In the genomic region with DNA sequence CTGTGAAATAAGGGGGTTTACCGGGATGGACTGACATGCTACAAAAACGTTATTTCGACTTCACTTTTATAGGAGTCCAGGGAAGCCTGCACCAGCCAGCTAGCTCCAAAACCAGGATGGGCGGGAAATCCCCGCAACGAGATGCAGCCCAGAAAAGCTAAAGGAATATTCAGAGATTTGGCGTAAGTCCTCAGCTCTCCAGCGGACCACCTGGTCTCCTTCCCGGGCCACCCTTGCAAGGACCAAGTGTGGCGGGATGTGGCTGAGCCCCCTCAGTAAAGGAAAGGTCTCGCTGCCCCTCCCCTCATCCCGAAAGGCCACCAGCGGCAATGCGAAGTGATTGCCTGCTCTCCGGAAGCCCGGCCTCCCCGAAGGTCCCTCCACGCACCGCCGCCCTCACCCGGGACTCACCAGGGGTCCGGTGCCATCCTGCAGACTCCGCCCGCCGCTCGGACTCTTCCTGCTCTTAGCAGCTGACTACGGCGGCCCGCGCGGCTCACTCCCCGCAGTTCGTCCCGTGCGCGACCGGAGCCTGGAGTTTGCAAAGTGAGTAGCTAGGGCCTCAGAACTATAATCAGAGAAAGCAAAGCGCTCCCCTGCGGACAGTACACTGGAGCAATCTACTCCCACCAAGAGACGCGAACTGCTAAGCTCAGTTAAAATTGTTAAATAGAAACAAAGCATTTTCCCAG, we compare ENCODE assay signal across 8 cellular contexts. TPM values are rescaled to one million over a fixed set of nuclear protein-coding genes. Genes with fewer than 3 reads are reported as not detected.
DNase-seq lines count a peak whose midpoint lies in the region; ATAC-seq and TF ChIP-seq lines count a peak whose summit lies in the region.

A gene with protein sequence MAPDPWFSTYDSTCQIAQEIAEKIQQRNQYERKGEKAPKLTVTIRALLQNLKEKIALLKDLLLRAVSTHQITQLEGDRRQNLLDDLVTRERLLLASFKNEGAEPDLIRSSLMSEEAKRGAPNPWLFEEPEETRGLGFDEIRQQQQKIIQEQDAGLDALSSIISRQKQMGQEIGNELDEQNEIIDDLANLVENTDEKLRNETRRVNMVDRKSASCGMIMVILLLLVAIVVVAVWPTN (minus strand): TSS at position 440 of the 692 bp plus-strand sequence. CDS start 12 bp downstream, at position 428.

- H3K27ac ChIP-seq in KMS-11 (no peak within 1 kb of the TSS), SK-N-MC (no peak within 1 kb of the TSS), gastroesophageal sphincter (peak within 1 kb of the TSS in 3 of 4 donors; percentile 72 to 79 (median 75)), substantia nigra (ENCODE audit: low read depth, low read length, poor library complexity, severe bottlenecking) (peak within 1 kb of the TSS; percentile 49)

- H3K79me2 ChIP-seq in KMS-11 (ENCODE audit: insufficient read depth, low read depth) = no peaks in the 10 kb centered on the region

- WGBS in gastroesophageal sphincter (ENCODE audit: low coverage in 1 of 2), 2 donors = 0 to 1% methylated on average over 6 to 14 of the region's 41 CpGs

- H3K36me3 ChIP-seq in KMS-11 (ENCODE audit: insufficient read depth) (no peaks in the 10 kb centered on the region), SK-N-MC (ENCODE audit: insufficient read depth, low read length) (no peaks in the 10 kb centered on the region), gastroesophageal sphincter (peaks cover 0 to 4% of the 10 kb centered on the region in 2 donors)

- no peak within 1 kb of the TSS; the same call in 1 of the 2 replicates for H3K9ac ChIP-seq in KMS-11
- peak within 1 kb of the TSS; percentile 67 for H3K9ac ChIP-seq in SK-N-MC (ENCODE audit: insufficient read length)

- H3K9me3 ChIP-seq in SK-N-MC (ENCODE audit: low read depth, low read length) (no peaks in the 10 kb centered on the region), gastroesophageal sphincter (no peaks in the 10 kb centered on the region)

- H3K27me3 ChIP-seq in KMS-11 (ENCODE audit: insufficient read depth, low read depth) (no peaks in the 10 kb centered on the region), gastroesophageal sphincter (no peaks in the 10 kb centered on the region)

- peak; percentile 93 for DNase-seq in DMS53 treated with DMSO at 0.1 percent for 48 hours (lab: John Stamatoyannopoulos, UW; ENCODE audit: unreplicated experiment)
- no peak for DNase-seq in SK-N-MC (ENCODE audit: low read depth, low spot score)
- DNase-seq in activated naive CD4-positive, alpha-beta T cell treated with Interleukin-2 at 50 U/mL for 16 hours = peak; percentile 84
- DNase-seq in non-pigmented ciliary epithelial cell (ENCODE audit: low read depth) = peak; percentile 38
- DNase-seq in substantia nigra (lab: John Stamatoyannopoulos, UW) = peak in 48 of 49 donors; percentile 28 to 88 (median 80)

- TF ChIP-seq POLR2A in gastroesophageal sphincter (IDR thresholded peaks at IDR 0.05) = no peak

- no peak for TF ChIP-seq EP300 in gastroesophageal sphincter (IDR thresholded peaks at IDR 0.05)

- no peak within 1 kb of the TSS for H3K4me3 ChIP-seq in KMS-11 (IDR thresholded peaks at IDR 0.05; ENCODE audit: insufficient read depth, low read depth, low read length)
- H3K4me3 ChIP-seq in SK-N-MC = peak within 1 kb of the TSS; percentile 91
- H3K4me3 ChIP-seq in gastroesophageal sphincter = peak within 1 kb of the TSS; percentile 57 to 78

- ATAC-seq in GM21576 (IDR thresholded peaks at IDR 0.05; ENCODE audit: unreplicated experiment) (peak; percentile 81), gastroesophageal sphincter (peak; percentile 88)

- H3K4me1 ChIP-seq in KMS-11 (ENCODE audit: low read depth, poor library complexity, severe bottlenecking) = no peaks in the 10 kb centered on the region
- peaks cover 0 to 30% (median 12%) of the 10 kb centered on the region in 3 donors for H3K4me1 ChIP-seq in gastroesophageal sphincter

- H4K20me1 ChIP-seq in KMS-11 (ENCODE audit: insufficient read depth) = no peaks in the 10 kb centered on the region

- peak within 1 kb of the TSS; percentile 39; the same call in 1 of the 2 replicates for H3K4me2 ChIP-seq in KMS-11

- TF ChIP-seq CTCF in KMS-11 (conservative IDR thresholded peaks at IDR 0.05; ENCODE audit: low read depth, low read length) (no peak), gastroesophageal sphincter (IDR thresholded peaks at IDR 0.05) (peak in 1 of 4 experiments; percentile 29)

- peak within 1 kb of the TSS; percentile 54; the same call in 1 of the 2 replicates for H2AFZ ChIP-seq in KMS-11 (ENCODE audit: low read depth)

RNA-seq across cellular contexts. Expression of the gene that starts here (rescaled TPM):
- 100 to 1,000 TPM in 1 of 4 donors, 10 to 100 TPM in 3; 67.9 to 106 (median 87.1) TPM for total RNA-seq in gastroesophageal sphincter

Comparison
In these comparisons a context has a peak if more than half of its experiments do, and no peak if none do; other contexts are left out.
1. H3K27ac ChIP-seq: peak in gastroesophageal sphincter (3 of 4) and substantia nigra (single experiment); none in KMS-11 (single experiment) and SK-N-MC (single experiment).